ENCODE assay signal across 1 cellular context in the genomic region with DNA sequence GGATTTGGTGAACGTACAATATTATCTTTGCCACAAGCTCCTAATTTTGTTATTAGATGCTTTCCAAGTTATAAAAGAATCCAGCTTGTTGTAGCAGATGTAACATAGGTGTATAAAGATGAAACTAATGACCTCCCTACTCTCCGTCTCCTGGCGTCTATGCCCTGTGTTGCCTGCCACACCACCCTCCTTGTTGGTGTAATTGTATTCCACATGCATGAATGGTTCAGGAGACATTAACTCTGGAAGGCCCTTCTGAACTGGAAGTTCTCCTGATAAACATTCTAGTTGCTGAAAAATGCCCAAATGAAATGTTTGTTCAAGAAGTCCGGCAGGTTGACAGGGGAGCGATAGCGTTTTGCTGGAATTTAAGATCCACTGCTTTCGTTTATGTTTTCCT.
TF ChIP-seq lines count a peak whose summit lies in the region.

No MANE protein-coding gene starts in this region.

TF ChIP-seq in H1, 55 proteins besides CTCF, POLR2A, EP300 and RAD21:
- TF ChIP-seq ATF2 (IDR thresholded peaks at IDR 0.05; ENCODE audit: low read length) (no peak), YY1 (IDR thresholded peaks at IDR 0.05; ENCODE audit: low read depth, low read length) (no peak), GABPA (IDR thresholded peaks at IDR 0.05; ENCODE audit: borderline replicate concordance, insufficient read depth, low read length) (no peak), ZNF274 (IDR thresholded peaks at IDR 0.05; ENCODE audit: borderline replicate concordance, extremely low read depth, low read length) (no peak), SAP30 (IDR thresholded peaks at IDR 0.05; ENCODE audit: insufficient read depth, insufficient replicate concordance, low read length) (no peak), TBP (IDR thresholded peaks at IDR 0.05; ENCODE audit: low read depth, low read length) (no peak), MAFK (IDR thresholded peaks at IDR 0.05; ENCODE audit: low read depth, low read length) (no peak), TAF1 (IDR thresholded peaks at IDR 0.05; ENCODE audit: low read depth, low read length) (no peak)
- TF ChIP-seq, protein P1, sequence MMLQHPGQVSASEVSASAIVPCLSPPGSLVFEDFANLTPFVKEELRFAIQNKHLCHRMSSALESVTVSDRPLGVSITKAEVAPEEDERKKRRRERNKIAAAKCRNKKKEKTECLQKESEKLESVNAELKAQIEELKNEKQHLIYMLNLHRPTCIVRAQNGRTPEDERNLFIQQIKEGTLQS (IDR thresholded peaks at IDR 0.05; ENCODE audit: insufficient read depth, low read depth, low read length): no peak
